ENCODE assay signal across 10 cellular contexts in genomic region chr4:41256131-41256739, GRCh38. TPM values are rescaled to one million over a fixed set of nuclear protein-coding genes. Genes with fewer than 3 reads are reported as not detected.
A peak's percentile ranks its signal among the peaks of the same experiment; 100 is the strongest.
DNase-seq lines count a peak whose midpoint lies in the region; ATAC-seq and TF ChIP-seq lines count a peak whose summit lies in the region.
"Had no signal": no experiment of that assay in that cellular context is flagged by ENCODE, and none has a peak within 500 bp of the region (broad histone marks: within the 10 kb centered on the region; RNA-seq: fewer than 3 reads in every experiment).

No MANE protein-coding gene starts in this region.

- DNase-seq in activated T-cell treated with anti-CD3 and anti-CD28 coated beads, Interleukin-2, amount 50 U/mL, for 24 hours: no peak
- DNase-seq in activated T-cell treated with anti-CD3 and anti-CD28 coated beads for 4 hours (no peak), T-cell (no peak), tibial artery (no peak), GM19238 (ENCODE audit: insufficient read length, low spot score) (no peak)
- no peak for DNase-seq in activated CD4-positive, alpha-beta T cell treated with anti-CD3 and anti-CD28 coated beads, Interleukin-2, amount 50 U/mL, for 4 hours

- no peak overlapping the region for H3K27ac Mint-ChIP-seq in activated T-cell treated with anti-CD3 and anti-CD28 coated beads, Interleukin-2, amount 50 U/mL, for 24 hours
- no peak overlapping the region for H3K27ac Mint-ChIP-seq in T-cell

- no peak overlapping the region for H3K27ac ChIP-seq in tibial artery
- H3K27ac ChIP-seq: neutrophil had no signal

- H3K27me3 ChIP-seq in iPS-15b (ENCODE audit: control insufficient read depth, insufficient read depth, low read length) (no peaks in the 10 kb centered on the region), tibial artery (peaks cover 0 to 6% of the 10 kb centered on the region in 2 donors)

- peaks cover 70% of the 10 kb centered on the region for H3K27me3 Mint-ChIP-seq in activated T-cell treated with anti-CD3 and anti-CD28 coated beads, Interleukin-2, amount 50 U/mL, for 24 hours
- H3K27me3 Mint-ChIP-seq in T-cell: peaks cover 38 to 48% of the 10 kb centered on the region in 2 donors

- H3K4me1 ChIP-seq in iPS-15b (ENCODE audit: control insufficient read depth, insufficient read depth, low read length) (peaks cover 18% of the 10 kb centered on the region), tibial artery (peaks cover 0 to 26% (median 17%) of the 10 kb centered on the region in 4 donors)

- peaks cover 1% of the 10 kb centered on the region for H3K9me3 Mint-ChIP-seq in activated T-cell treated with anti-CD3 and anti-CD28 coated beads, Interleukin-2, amount 50 U/mL, for 24 hours
- H3K9me3 Mint-ChIP-seq in T-cell: peaks cover 0 to 2% (median 0%) of the 10 kb centered on the region in 3 donors

- no peak for ATAC-seq in T-cell (replicated peaks in 1 of 4)
- no peak for ATAC-seq in esophagus mucosa

- H3K9me3 ChIP-seq in iPS-15b (ENCODE audit: control insufficient read depth, insufficient read depth, low read length): no peaks in the 10 kb centered on the region
- H3K9me3 ChIP-seq in tibial artery: no peaks in the 10 kb centered on the region
- H3K9me3 ChIP-seq: neutrophil had no signal

- H3K4me3 ChIP-seq in iPS-15b (ENCODE audit: low read depth, low read length) (peak overlapping the region; percentile 90), tibial artery (peak overlapping the region; percentile 55 to 60)

- POLR2A ChIA-PET in T-cell (lab: Charles Lee): no interaction called here

- peaks cover 16% of the 10 kb centered on the region for H3K36me3 ChIP-seq in iPS-15b (ENCODE audit: control insufficient read depth, insufficient read depth, low read length)
- peaks cover 0 to 8% (median 0%) of the 10 kb centered on the region in 3 donors for H3K36me3 ChIP-seq in tibial artery
- H3K36me3 ChIP-seq: neutrophil had no signal

- TF ChIP-seq CTCF in tibial artery (IDR thresholded peaks at IDR 0.05): no peak

- peak overlapping the region; percentile 47 for H3K9ac ChIP-seq in iPS-15b (ENCODE audit: low read depth, low read length)

- peaks cover 7% of the 10 kb centered on the region for H3K4me1 Mint-ChIP-seq in activated T-cell treated with anti-CD3 and anti-CD28 coated beads, Interleukin-2, amount 50 U/mL, for 24 hours (ENCODE audit: low read depth)
- peaks cover 5 to 13% (median 12%) of the 10 kb centered on the region in 3 donors for H3K4me1 Mint-ChIP-seq in T-cell

- CTCF ChIA-PET in T-cell (lab: Charles Lee): interaction anchor here in 1 of 2 donors (0.7 kb wide), 1 partner anchor 628 kb away, joined by 3 read pairs; no protein-coding TSS in a partner anchor

- intact Hi-C loops in tibial artery (cut with DNase I; ENCODE audit: low total_unique reads): no loop called here

- H3K4me3 Mint-ChIP-seq in activated T-cell treated with anti-CD3 and anti-CD28 coated beads, Interleukin-2, amount 50 U/mL, for 24 hours: peak overlapping the region; percentile 33
- peak overlapping the region in 2 of 3 donors; percentile 50 to 64 for H3K4me3 Mint-ChIP-seq in T-cell

- H3K36me3 Mint-ChIP-seq in activated T-cell treated with anti-CD3 and anti-CD28 coated beads, Interleukin-2, amount 50 U/mL, for 24 hours (ENCODE audit: low read depth): no peaks in the 10 kb centered on the region
- H3K36me3 Mint-ChIP-seq in T-cell: no peaks in the 10 kb centered on the region

RNA-seq across cellular contexts. Expression of gene UCHL1, which starts 0.5 kb away (rescaled TPM):
- 1 to 10 TPM in 3 of 5 donors, not detected in 2; 1.2 to 2.1 (median 1.6) TPM for total RNA-seq in T-cell
- 2.1 TPM for total RNA-seq in esophagus mucosa
- total RNA-seq: SK-MEL-5 had no signal

RNA-seq across cellular contexts. Expression of gene APBB2, which starts 41.9 kb away (rescaled TPM):
- total RNA-seq in T-cell: 1 to 10 TPM in 1 of 5 donors, under 1 TPM in 4; 0.23 to 1.6 (median 0.70) TPM
- total RNA-seq in esophagus mucosa: 13.3 TPM
